In genomic region chrX:155056877-155057792, GRCh38 we compare ENCODE assay signal across 8 cellular contexts. TPM values are rescaled to one million over a fixed set of nuclear protein-coding genes. Genes with fewer than 3 reads are reported as not detected.
A peak's percentile ranks its signal among the peaks of the same experiment; 100 is the strongest.
DNase-seq lines count a peak whose midpoint lies in the region; ATAC-seq and TF ChIP-seq lines count a peak whose summit lies in the region.

No MANE protein-coding gene starts in this region.

- no TSS peak for BruUV-seq in PC-9 (replicated peaks; lab: Mats Ljungman, UMichigan)

- H2AFZ ChIP-seq in PC-9 = no peak overlapping the region

- ATAC-seq in GM18867 (IDR thresholded peaks at IDR 0.05; ENCODE audit: unreplicated experiment) = peak; percentile 92
- peak; percentile 67 for ATAC-seq in HG03432 (IDR thresholded peaks at IDR 0.05; ENCODE audit: unreplicated experiment)

- no peaks in the 10 kb centered on the region for H3K9me3 ChIP-seq in BE2C
- H3K9me3 ChIP-seq in PC-9 (ENCODE audit: insufficient read depth, low read depth) = no peaks in the 10 kb centered on the region

- CTCF ChIA-PET in PC-9 (lab: Charles Lee) = interaction anchor here (0.5 kb wide), 1 partner anchor 162 kb away, joined by 3 read pairs; no protein-coding TSS in a partner anchor

- H3K36me3 ChIP-seq in BE2C = no peaks in the 10 kb centered on the region; the same call in 1 of the 2 replicates
- H3K36me3 ChIP-seq in PC-9 (ENCODE audit: low read depth) = no peaks in the 10 kb centered on the region

- DNase-seq in BE2C = peak; percentile 56
- DNase-seq in PC-9 = peak in 1 of 2 experiments; percentile 66
- DNase-seq in activated naive CD4-positive, alpha-beta T cell treated with anti-CD3 and anti-CD28 coated beads, Interleukin-2, amount 50 U/mL, for 16 hours = peak; percentile 37
- peak; percentile 45 for DNase-seq in glomerular endothelial cell (ENCODE audit: extremely low read depth, low read depth, low spot score)
- peak in 47 of 56 donors; percentile 1 to 70 (median 21) for DNase-seq in nucleus accumbens (lab: John Stamatoyannopoulos, UW)
- no peak for DNase-seq in 8988T

- H3K4me1 ChIP-seq in BE2C (no peaks in the 10 kb centered on the region), PC-9 (replicated peaks; ENCODE audit: insufficient read depth) (no peaks in the 10 kb centered on the region)

- H3F3A ChIP-seq in PC-9 (ENCODE audit: insufficient read depth, low read depth) = no peaks in the 10 kb centered on the region

- H3K4me3 ChIP-seq in BE2C (ENCODE audit: low read depth, low read length) (peak overlapping the region; percentile 35), PC-9 (no peak overlapping the region)

- POLR2A ChIA-PET in PC-9 (lab: Charles Lee; ENCODE audit: unreplicated experiment) = no interaction called here

- H3K79me2 ChIP-seq in PC-9 (ENCODE audit: low read depth) = no peaks in the 10 kb centered on the region

- no peaks in the 10 kb centered on the region for H3K9me2 ChIP-seq in PC-9 (ENCODE audit: insufficient read depth)

- H3K27me3 ChIP-seq in BE2C (no peaks in the 10 kb centered on the region), PC-9 (ENCODE audit: insufficient read depth, low read depth) (no peaks in the 10 kb centered on the region)

- H4K20me1 ChIP-seq in PC-9 (ENCODE audit: insufficient read depth) = no peaks in the 10 kb centered on the region

- no peak overlapping the region for H3K4me2 ChIP-seq in PC-9

- intact Hi-C loops in PC-9 (cut with micrococcal nuclease; ENCODE audit: unreplicated experiment) = loop anchor here (1.0 to 2.0 kb wide), 2 partner anchors 76 to 138 kb away; no protein-coding TSS in a partner anchor

- H3K27ac ChIP-seq in PC-9 = no peak overlapping the region

- peak; percentile 72 for TF ChIP-seq CTCF in BE2C (IDR thresholded peaks at IDR 0.05; ENCODE audit: low read depth, low read length)
- TF ChIP-seq CTCF in PC-9 (conservative IDR thresholded peaks at IDR 0.05) = peak; percentile 78

RNA-seq across cellular contexts. Expression of gene CMC4, which starts 13.8 kb away (rescaled TPM):
- 0.40 TPM for polyA plus RNA-seq in BE2C (2012; ENCODE audit: insufficient read depth, insufficient read length, low read depth)
- total RNA-seq in PC-9 (2021) = 13.7 and 15.8 TPM in 2 replicates
- 10.6 and 10.9 TPM in 2 replicates for total RNA-seq in glomerular endothelial cell

RNA-seq across cellular contexts. Expression of gene MTCP1, which starts 13.8 kb away (rescaled TPM):
- polyA plus RNA-seq in BE2C (2012; ENCODE audit: insufficient read depth, insufficient read length, low read depth) = 4.2 TPM
- total RNA-seq in PC-9 (2021) (30.8 and 49.5 TPM in 2 replicates), glomerular endothelial cell (0.92 and 6.6 TPM in 2 replicates)

RNA-seq across cellular contexts. Expression of gene BRCC3, which starts 14.2 kb away (rescaled TPM):
- 12.8 TPM for polyA plus RNA-seq in BE2C (2012; ENCODE audit: insufficient read depth, insufficient read length, low read depth)
- total RNA-seq in PC-9 (2021) (40.2 and 52.0 TPM in 2 replicates), glomerular endothelial cell (15.8 and 16.2 TPM in 2 replicates)

RNA-seq across cellular contexts. Expression of gene FUNDC2, which starts 30.5 kb away (rescaled TPM):
- 135 TPM for polyA plus RNA-seq in BE2C (2012; ENCODE audit: insufficient read depth, insufficient read length, low read depth)
- total RNA-seq in PC-9 (2021) = 90.6 and 108 TPM in 2 replicates
- total RNA-seq in glomerular endothelial cell = 22.5 and 32.2 TPM in 2 replicates

RNA-seq across cellular contexts. Expression of gene F8, which starts 34.6 kb away (rescaled TPM):
- 1.0 TPM for polyA plus RNA-seq in BE2C (2012; ENCODE audit: insufficient read depth, insufficient read length, low read depth)
- total RNA-seq in PC-9 (2021) (13.8 and 15.2 TPM in 2 replicates), glomerular endothelial cell (1.5 and 1.8 TPM in 2 replicates)
